8 cellular contexts compared by ENCODE assay signal in genomic region chr1:21344750-21345443, GRCh38. TPM values are rescaled to one million over a fixed set of nuclear protein-coding genes. Genes with fewer than 3 reads are reported as not detected.
DNase-seq lines count a peak whose midpoint lies in the region; ATAC-seq and TF ChIP-seq lines count a peak whose summit lies in the region.

No MANE protein-coding gene starts in this region.

- H3K9me3 ChIP-seq in cardiac muscle cell (ENCODE audit: low read depth) = no peaks in the 10 kb centered on the region
- no peaks in the 10 kb centered on the region for H3K9me3 ChIP-seq in gastrocnemius medialis

- H3K27me3 ChIP-seq in cardiac muscle cell = no peaks in the 10 kb centered on the region
- no peaks in the 10 kb centered on the region for H3K27me3 ChIP-seq in gastrocnemius medialis

- H3K4me1 ChIP-seq in cardiac muscle cell (ENCODE audit: low read depth) (peaks cover 9% of the 10 kb centered on the region), gastrocnemius medialis (peaks cover 2 to 13% of the 10 kb centered on the region in 2 donors)

- no peak for TF ChIP-seq POLR2A in gastrocnemius medialis (IDR thresholded peaks at IDR 0.05)

- DNase-seq in DMS 273 (lab: John Stamatoyannopoulos, UW; ENCODE audit: unreplicated experiment) (peak; percentile 44), DMS 273 treated with DMSO at 0.1 percent for 48 hours (lab: John Stamatoyannopoulos, UW) (no peak), cardiac muscle cell (ENCODE audit: low read depth in 1 of 2, low spot score in 1 of 2) (no peak), gastrocnemius medialis (no peak), T-helper 9 cell (no peak), NCI-H146 (lab: John Stamatoyannopoulos, UW) (no peak)

- ATAC-seq in HG02852 (IDR thresholded peaks at IDR 0.05; ENCODE audit: unreplicated experiment) = peak; percentile 24
- ATAC-seq in gastrocnemius medialis = peak; percentile 8 to 32

- in situ Hi-C loops in gastrocnemius medialis (cut with MboI; ENCODE audit: low sequenced_read_pairs in 4 of 4) = no loop called here

- intact Hi-C loops in gastrocnemius medialis (cut with DNase I; ENCODE audit: low total_unique reads) = loop anchor here (5.0 to 10.0 kb wide), 2 partner anchors 83 to 680 kb away; no protein-coding TSS in a partner anchor

- H3K27ac ChIP-seq in VCaP (peak overlapping the region; percentile 97), cardiac muscle cell (peak overlapping the region; percentile 69), gastrocnemius medialis (peak overlapping the region; percentile 67 to 89 (median 76))

- H3K4me3 ChIP-seq in cardiac muscle cell = peak overlapping the region; percentile 92
- peak overlapping the region; percentile 71 to 97 (median 77) for H3K4me3 ChIP-seq in gastrocnemius medialis

- no peaks in the 10 kb centered on the region for H3K36me3 ChIP-seq in cardiac muscle cell
- H3K36me3 ChIP-seq in gastrocnemius medialis = no peaks in the 10 kb centered on the region

- TF ChIP-seq CTCF in VCaP (conservative IDR thresholded peaks at IDR 0.05) = no peak
- no peak for TF ChIP-seq CTCF in cardiac muscle cell (IDR thresholded peaks at IDR 0.05; ENCODE audit: low read depth, low read length)
- no peak for TF ChIP-seq CTCF in gastrocnemius medialis (IDR thresholded peaks at IDR 0.05 in 4 of 5, conservative IDR thresholded peaks at IDR 0.05 in 1 of 5)

RNA-seq across cellular contexts. Expression of gene ECE1, which starts 54.6 kb away (rescaled TPM):
- 43.8 and 59.1 TPM in 2 replicates for total RNA-seq in cardiac muscle cell
- 42.4 and 57.8 TPM in 2 replicates for polyA plus RNA-seq in cardiac muscle cell
- 10 to 100 TPM; 17.1 to 39.9 (median 26.7) TPM for total RNA-seq in gastrocnemius medialis
